ENCODE assay signal across 16 cellular contexts in genomic region chr11:5631426-5631825, GRCh38. TPM values are rescaled to one million over a fixed set of nuclear protein-coding genes. Genes with fewer than 3 reads are reported as not detected.
DNase-seq lines count a peak whose midpoint lies in the region; ATAC-seq lines count a peak whose summit lies in the region.
"Had no signal": no experiment of that assay in that cellular context is flagged by ENCODE, and none has a peak within 500 bp of the region (broad histone marks: within the 10 kb centered on the region; RNA-seq: fewer than 3 reads in every experiment).

No MANE protein-coding gene starts in this region.

- H3K4me3 Mint-ChIP-seq in dendritic cell treated with granulocyte-macrophage colony-stimulating factor and Interleukin-4, amounts not matched to agents 40 ng/mL and 50 ng/mL, for 4 days = no peak overlapping the region
- H3K4me3 Mint-ChIP-seq: activated T-cell treated with anti-CD3 and anti-CD28 coated beads, Interleukin-2, amount 50 U/mL, for 72 hours; nephron; WTC11 had no signal

- H3K27ac Mint-ChIP-seq in dendritic cell treated with granulocyte-macrophage colony-stimulating factor and Interleukin-4, amounts not matched to agents 40 ng/mL and 50 ng/mL, for 4 days = peak overlapping the region; percentile 74
- H3K27ac Mint-ChIP-seq: activated T-cell treated with anti-CD3 and anti-CD28 coated beads, Interleukin-2, amount 50 U/mL, for 72 hours; nephron; WTC11 had no signal

- no peaks in the 10 kb centered on the region for H3K27me3 Mint-ChIP-seq in dendritic cell treated with granulocyte-macrophage colony-stimulating factor and Interleukin-4, amounts not matched to agents 40 ng/mL and 50 ng/mL, for 4 days

- peak; percentile 10 for ATAC-seq in GM18517 (IDR thresholded peaks at IDR 0.05; ENCODE audit: unreplicated experiment)
- ATAC-seq in GM21390 (IDR thresholded peaks at IDR 0.05; ENCODE audit: unreplicated experiment) = peak; percentile 17
- ATAC-seq in HG03342 (IDR thresholded peaks at IDR 0.05; ENCODE audit: unreplicated experiment) = peak; percentile 14
- ATAC-seq: activated T-cell treated with anti-CD3 and anti-CD28 coated beads, Interleukin-2, amount 50 U/mL, for 72 hours; WTC11 had no signal

- intact Hi-C loops in dendritic cell treated with granulocyte-macrophage colony-stimulating factor and Interleukin-4, amounts not matched to agents 40 ng/mL and 50 ng/mL, for 4 days (cut with micrococcal nuclease) = no loop called here

- DNase-seq in NCI-H748 (lab: John Stamatoyannopoulos, UW; ENCODE audit: unreplicated experiment) = no peak
- no peak for DNase-seq in NCI-H446 treated with DMSO at 0.1 percent for 48 hours (lab: John Stamatoyannopoulos, UW)
- DNase-seq in cerebellum (ENCODE audit: low spot score) = no peak
- DNase-seq in HuH-7.5 (ENCODE audit: low spot score) = no peak
- DNase-seq: activated T-cell treated with anti-CD3 and anti-CD28 coated beads, Interleukin-2, amount 50 U/mL, for 72 hours; C1 segment of cervical spinal cord; NCI-H1436 treated with DMSO at 0.1 percent for 48 hours had no signal

- no peaks in the 10 kb centered on the region for H3K9me3 Mint-ChIP-seq in dendritic cell treated with granulocyte-macrophage colony-stimulating factor and Interleukin-4, amounts not matched to agents 40 ng/mL and 50 ng/mL, for 4 days
- H3K9me3 Mint-ChIP-seq: nephron had no signal

- peaks cover 52% of the 10 kb centered on the region for H3K36me3 Mint-ChIP-seq in dendritic cell treated with granulocyte-macrophage colony-stimulating factor and Interleukin-4, amounts not matched to agents 40 ng/mL and 50 ng/mL, for 4 days (ENCODE audit: low read depth)

- H3K4me1 Mint-ChIP-seq in dendritic cell treated with granulocyte-macrophage colony-stimulating factor and Interleukin-4, amounts not matched to agents 40 ng/mL and 50 ng/mL, for 4 days (ENCODE audit: low read depth) = peaks cover 40% of the 10 kb centered on the region
- H3K4me1 Mint-ChIP-seq: nephron, WTC11 had no signal

RNA-seq across cellular contexts. Expression of gene TRIM34, which starts 6.6 kb away (rescaled TPM):
- total RNA-seq in cerebellum = 1.2 TPM
- total RNA-seq: G401 had no signal

RNA-seq across cellular contexts. Expression of gene TRIM6, which starts 35.0 kb away (rescaled TPM):
- total RNA-seq in cerebellum = 0.27 TPM
- total RNA-seq: G401 had no signal

RNA-seq across cellular contexts. Expression of gene OR52B6, which starts 50.7 kb away (rescaled TPM):
- total RNA-seq in cerebellum = not detected
- total RNA-seq: activated T-cell treated with anti-CD3 and anti-CD28 coated beads, Interleukin-2, amount 50 U/mL, for 72 hours; G401; SK-MEL-5; suprapubic skin; WTC11 had no signal

RNA-seq across cellular contexts. Expression of gene TRIM5, which starts 53.4 kb away (rescaled TPM):
- 8.3 TPM for total RNA-seq in cerebellum

RNA-seq across cellular contexts. Expression of gene TRIM22, which starts 58.2 kb away (rescaled TPM):
- total RNA-seq in cerebellum = 3.4 TPM
